9 cellular contexts compared by ENCODE assay signal in genomic region chr9:121652037-121652837, GRCh38. TPM values are rescaled to one million over a fixed set of nuclear protein-coding genes. Genes with fewer than 3 reads are reported as not detected.
A peak's percentile ranks its signal among the peaks of the same experiment; 100 is the strongest.
DNase-seq lines count a peak whose midpoint lies in the region; ATAC-seq and TF ChIP-seq lines count a peak whose summit lies in the region.
"Had no signal": no experiment of that assay in that cellular context is flagged by ENCODE, and none has a peak within 500 bp of the region (broad histone marks: within the 10 kb centered on the region; RNA-seq: fewer than 3 reads in every experiment).

No MANE protein-coding gene starts in this region.

- no peak for ATAC-seq in HG03521 (IDR thresholded peaks at IDR 0.05; ENCODE audit: unreplicated experiment)
- ATAC-seq in omental fat pad (ENCODE audit: low FRiP score): no peak

- H2AFZ ChIP-seq in hepatocyte: peak overlapping the region; percentile 9

- H3K4me2 ChIP-seq in hepatocyte: peak overlapping the region; percentile 81

- H3K27me3 Mint-ChIP-seq in activated T-helper 2 cell treated with anti-CD3 and anti-CD28 coated beads, Interferon-gamma antibody, Interleukin-2, Interleukin-4, amounts not matched to agents 10 μg/mL and 5 μg/mL and 100 μg/mL, durations not matched to agents 14 hours and 24 hours and 36 hours (ENCODE audit: low read depth): peaks cover 57% of the 10 kb centered on the region

- peak overlapping the region; percentile 91 for H3K27ac ChIP-seq in hepatocyte
- peak overlapping the region; percentile 84 for H3K27ac ChIP-seq in skeletal muscle tissue (ENCODE audit: low read depth, low read length)

- no peaks in the 10 kb centered on the region for H3K9me2 ChIP-seq in hepatocyte (replicated peaks; ENCODE audit: insufficient read depth)

- H3K9me3 ChIP-seq in hepatocyte (ENCODE audit: low read depth) (no peaks in the 10 kb centered on the region), skeletal muscle tissue (ENCODE audit: control insufficient read depth in 3 of 3, low read length in 3 of 3) (no peaks in the 10 kb centered on the region)

- WGBS in hepatocyte (ENCODE audit: low lambda C conversion rate, missing lambda C conversion rate): 2% methylated on average over 27 of the region's 29 CpGs

- no peak overlapping the region for H3K27ac Mint-ChIP-seq in activated T-helper 2 cell treated with anti-CD3 and anti-CD28 coated beads, Interferon-gamma antibody, Interleukin-2, Interleukin-4, amounts not matched to agents 10 μg/mL and 5 μg/mL and 100 μg/mL, durations not matched to agents 14 hours and 24 hours and 36 hours

- intact Hi-C loops in activated T-helper 2 cell treated with anti-CD3 and anti-CD28 coated beads, Interferon-gamma antibody, Interleukin-2, Interleukin-4, amounts not matched to agents 10 μg/mL and 5 μg/mL and 100 μg/mL, durations not matched to agents 14 hours and 24 hours and 36 hours (cut with micrococcal nuclease): no loop called here

- no peaks in the 10 kb centered on the region for H3K9me3 Mint-ChIP-seq in activated T-helper 2 cell treated with anti-CD3 and anti-CD28 coated beads, Interferon-gamma antibody, Interleukin-2, Interleukin-4, amounts not matched to agents 10 μg/mL and 5 μg/mL and 100 μg/mL, durations not matched to agents 14 hours and 24 hours and 36 hours

- H3K4me1 Mint-ChIP-seq in activated T-helper 2 cell treated with anti-CD3 and anti-CD28 coated beads, Interferon-gamma antibody, Interleukin-2, Interleukin-4, amounts not matched to agents 10 μg/mL and 5 μg/mL and 100 μg/mL, durations not matched to agents 14 hours and 24 hours and 36 hours (ENCODE audit: low read depth): no peaks in the 10 kb centered on the region

- H3K4me1 ChIP-seq in hepatocyte (ENCODE audit: insufficient read depth) (peaks cover 33% of the 10 kb centered on the region), skeletal muscle tissue (ENCODE audit: control insufficient read depth in 3 of 3, insufficient read depth in 3 of 3, low read length in 3 of 3) (peaks cover 68 to 76% (median 74%) of the 10 kb centered on the region in 3 donors)

- TF ChIP-seq CTCF in HFF-Myc (IDR thresholded peaks at IDR 0.05; ENCODE audit: low read depth, low read length, missing control alignments) (no peak), hepatocyte (IDR thresholded peaks at IDR 0.05; ENCODE audit: poor library complexity) (no peak), omental fat pad (IDR thresholded peaks at IDR 0.05) (no peak)

- peak overlapping the region; percentile 77 to 83 (median 79) for H3K9ac ChIP-seq in skeletal muscle tissue (ENCODE audit: low read depth in 1 of 3, low read length in 3 of 3)

- H3K4me3 Mint-ChIP-seq in activated T-helper 2 cell treated with anti-CD3 and anti-CD28 coated beads, Interferon-gamma antibody, Interleukin-2, Interleukin-4, amounts not matched to agents 10 μg/mL and 5 μg/mL and 100 μg/mL, durations not matched to agents 14 hours and 24 hours and 36 hours (ENCODE audit: low read depth): peak overlapping the region; percentile 21

- H3K79me2 ChIP-seq in hepatocyte: peaks cover 51% of the 10 kb centered on the region

- no peak for DNase-seq in HFF-Myc (ENCODE audit: extremely low read depth, low read depth)
- no peak for DNase-seq in activated T-helper 2 cell treated with anti-CD3 and anti-CD28 coated beads, Interferon-gamma antibody, Interleukin-2, Interleukin-4, amounts not matched to agents 10 μg/mL and 5 μg/mL and 100 μg/mL, durations not matched to agents 14 hours and 24 hours and 36 hours (ENCODE audit: low spot score)
- peak; percentile 52 for DNase-seq in hepatocyte (ENCODE audit: low spot score)
- no peak for DNase-seq in NCI-H226
- no peak for DNase-seq in omental fat pad (ENCODE audit: low spot score)
- DNase-seq in C1 segment of cervical spinal cord (lab: John Stamatoyannopoulos, UW): no peak
- DNase-seq: activated CD8-positive, alpha-beta memory T cell treated with anti-CD3 and anti-CD28 coated beads for 24 hours had no signal

- no peaks in the 10 kb centered on the region for H3K36me3 Mint-ChIP-seq in activated T-helper 2 cell treated with anti-CD3 and anti-CD28 coated beads, Interferon-gamma antibody, Interleukin-2, Interleukin-4, amounts not matched to agents 10 μg/mL and 5 μg/mL and 100 μg/mL, durations not matched to agents 14 hours and 24 hours and 36 hours (ENCODE audit: low read depth)

- peaks cover 22% of the 10 kb centered on the region for H4K20me1 ChIP-seq in hepatocyte (ENCODE audit: insufficient read depth, poor library complexity, severe bottlenecking)

- H3K36me3 ChIP-seq in hepatocyte (replicated peaks; ENCODE audit: insufficient read depth, low read depth) (no peaks in the 10 kb centered on the region), skeletal muscle tissue (ENCODE audit: control insufficient read depth in 3 of 3, insufficient read depth in 3 of 3, low read length in 3 of 3) (no peaks in the 10 kb centered on the region)

- H3K27me3 ChIP-seq in hepatocyte: no peaks in the 10 kb centered on the region
- no peaks in the 10 kb centered on the region for H3K27me3 ChIP-seq in skeletal muscle tissue (ENCODE audit: control insufficient read depth in 3 of 3, insufficient read depth in 3 of 3, low read length in 3 of 3)

- H3K4me3 ChIP-seq in HFF-Myc (replicated peaks; ENCODE audit: low read depth, low read length) (peak overlapping the region; percentile 82), hepatocyte (peak overlapping the region; percentile 71), skeletal muscle tissue (ENCODE audit: low read length in 3 of 3) (peak overlapping the region; percentile 68 to 75 (median 75))

RNA-seq across cellular contexts. Expression of gene DAB2IP, which starts 0.8 kb away (rescaled TPM):
- total RNA-seq in activated T-helper 2 cell treated with anti-CD3 and anti-CD28 coated beads, Interferon-gamma antibody, Interleukin-2, Interleukin-4, amounts not matched to agents 10 μg/mL and 5 μg/mL and 100 μg/mL, durations not matched to agents 14 hours and 24 hours and 36 hours: 0.02 TPM in 1 of 2 replicates, not detected in the other
- total RNA-seq in hepatocyte (23.6 and 31.0 TPM in 2 replicates), skeletal muscle tissue (12.5 TPM), omental fat pad (10 to 100 TPM; 19.2 to 45.4 (median 34.8) TPM)
- polyA plus RNA-seq in hepatocyte: 11.1 and 11.6 TPM in 2 replicates

Comparison
In these comparisons a context has a peak if more than half of its experiments do, and no peak if none do; other contexts are left out.
1. RNA of gene DAB2IP, which starts 0.8 kb away (total RNA-seq): 19.2 to 45.4 TPM in omental fat pad, 23.6 to 31.0 TPM in hepatocyte and 12.5 TPM in skeletal muscle tissue (single experiment); 0.02 TPM in activated T-helper 2 cell treated with anti-CD3 and anti-CD28 coated beads, Interferon-gamma antibody, Interleukin-2, Interleukin-4, amounts not matched to agents 10 μg/mL and 5 μg/mL and 100 μg/mL, durations not matched to agents 14 hours and 24 hours and 36 hours; every median in the first group is over 10 times any median in the second.
2. Peak in every context shown above with its lines, with median percentiles within 50 percentile points of each other: H3K4me3 ChIP-seq.